In genomic region chr11:134146598-134146997, GRCh38 we compare ENCODE assay signal across 37 cellular contexts.
"Had no signal": no experiment of that assay in that cellular context is flagged by ENCODE, and none has a peak within 500 bp of the region (broad histone marks: within the 10 kb centered on the region; RNA-seq: fewer than 3 reads in every experiment).

No MANE protein-coding gene starts in this region.

- H3K27me3 ChIP-seq: ascending aorta, cardiac muscle cell had no signal

- ATAC-seq: activated CD4-positive, alpha-beta T cell treated with anti-CD3 and anti-CD28 coated beads for 36 hours; activated CD4-positive, CD25-positive, alpha-beta regulatory T cell treated with anti-CD3 and anti-CD28 coated beads, Interleukin-2, amount 50 U/mL, for 24 hours; activated CD8-positive, alpha-beta memory T cell treated with anti-CD3 and anti-CD28 coated beads, Interleukin-2, amount 10 ng/mL, durations not matched to agents 7 days and 5 days; activated CD8-positive, alpha-beta T cell treated with anti-CD3 and anti-CD28 coated beads, Interleukin-2, amount 10 ng/mL, durations not matched to agents 7 days and 5 days; activated naive CD8-positive, alpha-beta T cell treated with anti-CD3 and anti-CD28 coated beads, Interleukin-2, amount 50 U/mL, for 24 hours had no signal

- H3K4me1 Mint-ChIP-seq: brain; central memory CD8-positive, alpha-beta T cell had no signal

- DNase-seq: activated CD4-positive, alpha-beta memory T cell treated with anti-CD3 and anti-CD28 coated beads, Interleukin-2, amount 10 ng/mL, durations not matched to agents 7 days and 5 days; activated CD4-positive, alpha-beta T cell treated with anti-CD3 and anti-CD28 coated beads for 1 hour; activated CD4-positive, alpha-beta T cell treated with anti-CD3 and anti-CD28 coated beads for 36 hours; activated CD4-positive, alpha-beta T cell treated with anti-CD3 and anti-CD28 coated beads for 48 hours; activated CD4-positive, alpha-beta T cell treated with anti-CD3 and anti-CD28 coated beads, Interleukin-2, amount 10 ng/mL, durations not matched to agents 7 days and 5 days; activated CD4-positive, alpha-beta T cell treated with anti-CD3 and anti-CD28 coated beads, Interleukin-2, amount 50 U/mL, for 48 hours; activated CD4-positive, CD25-positive, alpha-beta regulatory T cell; activated CD8-positive, alpha-beta memory T cell treated with anti-CD3 and anti-CD28 coated beads for 24 hours; activated CD8-positive, alpha-beta memory T cell treated with anti-CD3 and anti-CD28 coated beads, Interleukin-2, amount 10 ng/mL, durations not matched to agents 7 days and 5 days; activated CD8-positive, alpha-beta memory T cell treated with anti-CD3 and anti-CD28 coated beads, Interleukin-2, amount 50 U/mL, for 48 hours; activated CD8-positive, alpha-beta T cell treated with anti-CD3 and anti-CD28 coated beads, Interleukin-2, amount 10 ng/mL, durations not matched to agents 7 days and 5 days; activated effector memory CD4-positive, alpha-beta T cell treated with Interleukin-2 at 50 U/mL for 16 hours; activated gamma-delta T cell; activated naive CD4-positive, alpha-beta T cell treated with anti-CD3 and anti-CD28 coated beads, Interleukin-2, amount 10 ng/mL, durations not matched to agents 7 days and 5 days; activated naive CD4-positive, alpha-beta T cell treated with Interleukin-2 at 50 U/mL for 16 hours; activated naive CD8-positive, alpha-beta T cell treated with anti-CD3 and anti-CD28 coated beads, Interleukin-2, amount 10 ng/mL, durations not matched to agents 7 days and 5 days; activated naive CD8-positive, alpha-beta T cell treated with anti-CD3 and anti-CD28 coated beads, Interleukin-2, amount 50 U/mL, for 24 hours; activated T-cell treated with anti-CD3 and anti-CD28 coated beads, Interleukin-2, amount 50 U/mL, for 24 hours; activated T-cell treated with anti-CD3 and anti-CD28 coated beads, Interleukin-2, amount 50 U/mL, for 48 hours; amygdala; anterior cingulate cortex; caudate nucleus; cerebellar nuclear complex; T-helper 1 cell; T-helper 2 cell; T-helper 9 cell had no signal

- H3K4me3 ChIP-seq: ascending aorta, cardiac muscle cell had no signal

- H3K4me3 Mint-ChIP-seq: activated CD4-positive, alpha-beta memory T cell treated with anti-CD3 and anti-CD28 coated beads, Interleukin-2, amount 10 ng/mL, durations not matched to agents 7 days and 5 days; activated CD4-positive, alpha-beta T cell treated with anti-CD3 and anti-CD28 coated beads for 36 hours; activated CD4-positive, alpha-beta T cell treated with anti-CD3 and anti-CD28 coated beads, Interleukin-2, amount 10 ng/mL, durations not matched to agents 7 days and 5 days; activated CD8-positive, alpha-beta memory T cell treated with anti-CD3 and anti-CD28 coated beads, Interleukin-2, amount 10 ng/mL, durations not matched to agents 7 days and 5 days; activated CD8-positive, alpha-beta T cell treated with anti-CD3 and anti-CD28 coated beads, Interleukin-2, amount 10 ng/mL, durations not matched to agents 7 days and 5 days; activated naive CD4-positive, alpha-beta T cell treated with anti-CD3 and anti-CD28 coated beads, Interleukin-2, amount 10 ng/mL, durations not matched to agents 7 days and 5 days; activated naive CD4-positive, alpha-beta T cell treated with anti-CD3 and anti-CD28 coated beads, Interleukin-2, amount 50 U/mL, for 24 hours; activated naive CD8-positive, alpha-beta T cell; activated naive CD8-positive, alpha-beta T cell treated with anti-CD3 and anti-CD28 coated beads, Interleukin-2, amount 10 ng/mL, durations not matched to agents 7 days and 5 days; activated naive CD8-positive, alpha-beta T cell treated with anti-CD3 and anti-CD28 coated beads, Interleukin-2, amount 50 U/mL, for 24 hours; activated T-cell treated with anti-CD3 and anti-CD28 coated beads, Interleukin-2, amount 50 U/mL, for 24 hours; brain; central memory CD8-positive, alpha-beta T cell; T-helper 1 cell treated with Interleukin-12 subunit alpha and Interleukin-12 subunit beta and Interleukin-4 antibody, amounts not matched to agents 30 μg/mL and 1 μg/mL, for 36 hours; T-helper 2 cell treated with Interferon-gamma antibody and Interleukin-4, amounts not matched to agents 5 μg/mL and 100 μg/mL, for 36 hours had no signal

- H3K27ac ChIP-seq: cardiac muscle cell, VCaP had no signal

- H3K27ac Mint-ChIP-seq: activated CD4-positive, alpha-beta memory T cell treated with anti-CD3 and anti-CD28 coated beads, Interleukin-2, amount 10 ng/mL, durations not matched to agents 7 days and 5 days; activated CD4-positive, alpha-beta T cell treated with anti-CD3 and anti-CD28 coated beads for 36 hours; activated CD4-positive, alpha-beta T cell treated with anti-CD3 and anti-CD28 coated beads, Interleukin-2, amount 10 ng/mL, durations not matched to agents 7 days and 5 days; activated CD8-positive, alpha-beta memory T cell treated with anti-CD3 and anti-CD28 coated beads, Interleukin-2, amount 10 ng/mL, durations not matched to agents 7 days and 5 days; activated CD8-positive, alpha-beta T cell treated with anti-CD3 and anti-CD28 coated beads, Interleukin-2, amount 10 ng/mL, durations not matched to agents 7 days and 5 days; activated naive CD4-positive, alpha-beta T cell treated with anti-CD3 and anti-CD28 coated beads, Interleukin-2, amount 10 ng/mL, durations not matched to agents 7 days and 5 days; activated naive CD4-positive, alpha-beta T cell treated with anti-CD3 and anti-CD28 coated beads, Interleukin-2, amount 50 U/mL, for 24 hours; activated naive CD8-positive, alpha-beta T cell; activated naive CD8-positive, alpha-beta T cell treated with anti-CD3 and anti-CD28 coated beads, Interleukin-2, amount 10 ng/mL, durations not matched to agents 7 days and 5 days; activated naive CD8-positive, alpha-beta T cell treated with anti-CD3 and anti-CD28 coated beads, Interleukin-2, amount 50 U/mL, for 24 hours; activated T-cell treated with anti-CD3 and anti-CD28 coated beads, Interleukin-2, amount 50 U/mL, for 24 hours; activated T-helper 2 cell treated with anti-CD3 and anti-CD28 coated beads, Interferon-gamma antibody, Interleukin-2, Interleukin-4, amounts not matched to agents 10 μg/mL and 5 μg/mL and 100 μg/mL, durations not matched to agents 14 hours and 24 hours and 36 hours; T-helper 1 cell treated with Interleukin-12 subunit alpha and Interleukin-12 subunit beta and Interleukin-4 antibody, amounts not matched to agents 30 μg/mL and 1 μg/mL, for 36 hours; T-helper 2 cell treated with Interferon-gamma antibody and Interleukin-4, amounts not matched to agents 5 μg/mL and 100 μg/mL, for 36 hours had no signal

- H3K9me3 ChIP-seq: ascending aorta had no signal

- H3K9me3 Mint-ChIP-seq: activated CD4-positive, alpha-beta T cell treated with anti-CD3 and anti-CD28 coated beads, Interleukin-2, amount 10 ng/mL, durations not matched to agents 7 days and 5 days; activated naive CD4-positive, alpha-beta T cell treated with anti-CD3 and anti-CD28 coated beads, Interleukin-2, amount 10 ng/mL, durations not matched to agents 7 days and 5 days; activated naive CD4-positive, alpha-beta T cell treated with anti-CD3 and anti-CD28 coated beads, Interleukin-2, amount 50 U/mL, for 24 hours; activated naive CD8-positive, alpha-beta T cell treated with anti-CD3 and anti-CD28 coated beads, Interleukin-2, amount 10 ng/mL, durations not matched to agents 7 days and 5 days; activated naive CD8-positive, alpha-beta T cell treated with anti-CD3 and anti-CD28 coated beads, Interleukin-2, amount 50 U/mL, for 24 hours; activated T-cell treated with anti-CD3 and anti-CD28 coated beads, Interleukin-2, amount 50 U/mL, for 24 hours; activated T-helper 2 cell treated with anti-CD3 and anti-CD28 coated beads, Interferon-gamma antibody, Interleukin-2, Interleukin-4, amounts not matched to agents 10 μg/mL and 5 μg/mL and 100 μg/mL, durations not matched to agents 14 hours and 24 hours and 36 hours; brain; central memory CD8-positive, alpha-beta T cell; T-helper 1 cell treated with Interleukin-12 subunit alpha and Interleukin-12 subunit beta and Interleukin-4 antibody, amounts not matched to agents 30 μg/mL and 1 μg/mL, for 36 hours; T-helper 2 cell treated with Interferon-gamma antibody and Interleukin-4, amounts not matched to agents 5 μg/mL and 100 μg/mL, for 36 hours had no signal

- H3K27me3 Mint-ChIP-seq: activated CD4-positive, alpha-beta memory T cell treated with anti-CD3 and anti-CD28 coated beads, Interleukin-2, amount 10 ng/mL, durations not matched to agents 7 days and 5 days; activated CD4-positive, alpha-beta T cell treated with anti-CD3 and anti-CD28 coated beads for 36 hours; activated CD4-positive, alpha-beta T cell treated with anti-CD3 and anti-CD28 coated beads, Interleukin-2, amount 10 ng/mL, durations not matched to agents 7 days and 5 days; activated CD8-positive, alpha-beta memory T cell treated with anti-CD3 and anti-CD28 coated beads, Interleukin-2, amount 10 ng/mL, durations not matched to agents 7 days and 5 days; activated naive CD4-positive, alpha-beta T cell treated with anti-CD3 and anti-CD28 coated beads, Interleukin-2, amount 10 ng/mL, durations not matched to agents 7 days and 5 days; activated naive CD4-positive, alpha-beta T cell treated with anti-CD3 and anti-CD28 coated beads, Interleukin-2, amount 50 U/mL, for 24 hours; activated naive CD8-positive, alpha-beta T cell; activated naive CD8-positive, alpha-beta T cell treated with anti-CD3 and anti-CD28 coated beads, Interleukin-2, amount 10 ng/mL, durations not matched to agents 7 days and 5 days; activated naive CD8-positive, alpha-beta T cell treated with anti-CD3 and anti-CD28 coated beads, Interleukin-2, amount 50 U/mL, for 24 hours; activated T-cell treated with anti-CD3 and anti-CD28 coated beads, Interleukin-2, amount 50 U/mL, for 24 hours; central memory CD8-positive, alpha-beta T cell had no signal
